24 cellular contexts compared by ENCODE assay signal in the genomic region with DNA sequence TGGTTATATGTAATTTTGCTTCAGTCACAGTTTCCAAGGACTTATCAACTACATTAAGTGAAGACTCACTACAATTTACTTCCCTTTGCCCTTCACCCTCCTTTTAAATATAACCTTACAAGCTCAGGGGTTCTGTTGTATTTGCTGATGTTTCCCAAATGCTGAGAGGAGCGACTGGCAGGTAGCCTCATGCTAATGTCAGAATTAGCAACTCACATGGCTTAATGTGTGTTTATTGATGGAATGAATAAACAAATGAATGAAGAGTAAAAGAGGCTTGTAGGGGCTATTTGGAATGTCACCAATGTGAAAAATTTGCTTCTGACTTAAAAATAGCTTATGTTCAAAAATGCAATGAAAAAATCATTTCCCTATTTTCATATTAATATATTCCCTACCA. TPM values are rescaled to one million over a fixed set of nuclear protein-coding genes. Genes with fewer than 3 reads are reported as not detected.
DNase-seq lines count a peak whose midpoint lies in the region; ATAC-seq, FAIRE-seq and TF ChIP-seq lines count a peak whose summit lies in the region.
"Had no signal": no experiment of that assay in that cellular context is flagged by ENCODE, and none has a peak within 500 bp of the region (broad histone marks: within the 10 kb centered on the region; RNA-seq: fewer than 3 reads in every experiment).

No MANE protein-coding gene starts in this region.

- BruUV-seq in IMR-90 (replicated peaks; lab: Mats Ljungman, UMichigan) (no TSS peak), GM12878 (replicated peaks; lab: Mats Ljungman, UMichigan) (no TSS peak)

- peak overlapping the region; percentile 76; the same call in 1 of the 2 replicates for H3K14ac ChIP-seq in IMR-90 (replicated peaks; ENCODE audit: low read depth, low read length)

- FAIRE-seq in GM12878 (lab: Jason Lieb, UNC): no peak
- FAIRE-seq: A204.1, D721Med, GM12891 had no signal

- H4K91ac ChIP-seq in IMR-90 (ENCODE audit: insufficient read depth, low read depth, low read length): peak overlapping the region; percentile 53; the same call in 1 of the 2 replicates

- H3K4me1 Mint-ChIP-seq in natural killer cell treated with Interleukin-12 subunit alpha and Interleukin-12 subunit beta and Interleukin-15 and Interleukin-18, amount 100 ng/mL, for 72 hours (ENCODE audit: low read depth in 2 of 2): peaks cover 61 to 69% of the 10 kb centered on the region in 2 donors
- peaks cover 17 to 20% of the 10 kb centered on the region in 2 donors for H3K4me1 Mint-ChIP-seq in natural killer cell
- peaks cover 35% of the 10 kb centered on the region for H3K4me1 Mint-ChIP-seq in stimulated activated effector memory CD8-positive, alpha-beta T cell treated with anti-CD3 and anti-CD28 coated beads, Interleukin-12 subunit alpha, Interleukin-12 subunit beta, amount 100 ng/mL, for 72 hours
- H3K4me1 Mint-ChIP-seq in activated CD4-positive, alpha-beta memory T cell treated with anti-CD3 and anti-CD28 coated beads for 36 hours (ENCODE audit: low read depth): peaks cover 33% of the 10 kb centered on the region

- H2BK15ac ChIP-seq in IMR-90 (ENCODE audit: low read depth, low read length): peak overlapping the region; percentile 74; the same call in 1 of the 3 replicates

- no peak overlapping the region for H2AK9ac ChIP-seq in IMR-90 (replicated peaks; ENCODE audit: low read depth, low read length, poor library complexity)

- peak overlapping the region; percentile 63; the same call in 1 of the 2 replicates for H2AK5ac ChIP-seq in IMR-90 (ENCODE audit: low read depth, low read length)

- H2BK5ac ChIP-seq in IMR-90 (ENCODE audit: low read depth, low read length, poor library complexity, severe bottlenecking): peak overlapping the region; percentile 90

- RAD21 ChIA-PET in GM12878 (lab: Charles Lee; ENCODE audit: unreplicated experiment): no interaction called here

- POLR2A ChIA-PET in IMR-90 (lab: Charles Lee; ENCODE audit: unreplicated experiment) (no interaction called here), GM12878 (lab: Charles Lee) (interaction anchor here (0.5 kb wide), 1 partner anchor 59 kb away, joined by 3 read pairs; no protein-coding TSS in a partner anchor)
- POLR2A ChIA-PET in activated CD4-positive, alpha-beta memory T cell treated with anti-CD3 and anti-CD28 coated beads for 36 hours (lab: Charles Lee): no interaction called here

- H3K9me3 ChIP-seq in IMR-90 (ENCODE audit: control insufficient read depth, insufficient read depth, low read length): no peaks in the 10 kb centered on the region
- no peaks in the 10 kb centered on the region for H3K9me3 ChIP-seq in GM12878 (replicated peaks; ENCODE audit: control insufficient read depth, insufficient read depth, low read length)

- peak overlapping the region; percentile 95 for H2BK120ac ChIP-seq in IMR-90 (ENCODE audit: low read depth, low read length)

- H3K4me1 ChIP-seq in IMR-90 (ENCODE audit: control insufficient read depth, insufficient read depth, low read length) (peaks cover 17% of the 10 kb centered on the region), GM12878 (ENCODE audit: control insufficient read depth, insufficient read depth, low read length) (peaks cover 13% of the 10 kb centered on the region; the same call in 1 of the 2 replicates)

- peak overlapping the region; percentile 99 for H3K27ac Mint-ChIP-seq in natural killer cell treated with Interleukin-12 subunit alpha and Interleukin-12 subunit beta and Interleukin-15 and Interleukin-18, amount 100 ng/mL, for 72 hours
- H3K27ac Mint-ChIP-seq in natural killer cell: no peak overlapping the region
- peak overlapping the region; percentile 54 for H3K27ac Mint-ChIP-seq in stimulated activated effector memory CD8-positive, alpha-beta T cell treated with anti-CD3 and anti-CD28 coated beads, Interleukin-12 subunit alpha, Interleukin-12 subunit beta, amount 100 ng/mL, for 72 hours
- no peak overlapping the region for H3K27ac Mint-ChIP-seq in activated CD4-positive, alpha-beta memory T cell treated with anti-CD3 and anti-CD28 coated beads for 36 hours
- H3K27ac Mint-ChIP-seq: B cell; CD8-positive, alpha-beta T cell had no signal

- H3K4ac ChIP-seq in IMR-90 (ENCODE audit: low read depth, low read length): peak overlapping the region; percentile 92; the same call in 1 of the 2 replicates

- CTCF ChIA-PET in IMR-90 (lab: Yijun Ruan, JAX): interaction anchor here (1.2 kb wide), 1 partner anchor 201 kb away, joined by 4 read pairs; the partner anchor contains the start of gene MAP3K5
- CTCF ChIA-PET in GM12878 (lab: Yijun Ruan, JAX): interaction anchor here (0.5 kb wide), 1 partner anchor 1796 kb away, joined by 3 read pairs; no protein-coding TSS in a partner anchor
- CTCF ChIA-PET in activated CD4-positive, alpha-beta memory T cell treated with anti-CD3 and anti-CD28 coated beads for 36 hours (lab: Charles Lee): interaction anchor here (1.2 kb wide), 1 partner anchor 200 kb away, joined by 4 read pairs; the partner anchor contains the start of gene MAP3K5

- H4K5ac ChIP-seq in IMR-90 (ENCODE audit: low read depth, low read length): no peak overlapping the region

- H3K9ac ChIP-seq in IMR-90 (ENCODE audit: low read depth, low read length) (no peak overlapping the region), GM12878 (ENCODE audit: control insufficient read depth, insufficient read depth, low read length) (no peak overlapping the region)
- H3K9ac ChIP-seq: BLaER1, GM23248 had no signal

- H2AFZ ChIP-seq in IMR-90 (replicated peaks; ENCODE audit: low read length, poor library complexity) (no peak overlapping the region), GM12878 (ENCODE audit: control insufficient read depth, low read depth, low read length) (no peak overlapping the region)
- H2AFZ ChIP-seq: GM23248 had no signal

- 60% methylated on average over 1 of the region's 1 CpG; no CpG with 5 or more reads in 1 of the 2 experiments for WGBS in IMR-90 (ENCODE audit: extremely low coverage in 2 of 2, insufficient read length in 1 of 2), 2 experiments
- 100% methylated on average over 1 of the region's 1 CpG for WGBS in GM12878 (ENCODE audit: insufficient coverage, insufficient replicate concordance, low lambda C conversion rate, missing lambda C conversion rate)

- peak overlapping the region in 1 of 2 experiments; percentile 50; a peak in 1 of 4 replicates for H4K8ac ChIP-seq in IMR-90 (ENCODE audit: low read depth in 2 of 2, low read length in 2 of 2)

- H3K36me3 Mint-ChIP-seq in natural killer cell treated with Interleukin-12 subunit alpha and Interleukin-12 subunit beta and Interleukin-15 and Interleukin-18, amount 100 ng/mL, for 72 hours: peaks cover 60% of the 10 kb centered on the region
- H3K36me3 Mint-ChIP-seq in natural killer cell: peaks cover 37% of the 10 kb centered on the region
- peaks cover 60% of the 10 kb centered on the region for H3K36me3 Mint-ChIP-seq in stimulated activated effector memory CD8-positive, alpha-beta T cell treated with anti-CD3 and anti-CD28 coated beads, Interleukin-12 subunit alpha, Interleukin-12 subunit beta, amount 100 ng/mL, for 72 hours
- H3K36me3 Mint-ChIP-seq in activated CD4-positive, alpha-beta memory T cell treated with anti-CD3 and anti-CD28 coated beads for 36 hours: peaks cover 42% of the 10 kb centered on the region

- TF ChIP-seq CTCF in natural killer cell (IDR thresholded peaks at IDR 0.05) (no peak), IMR-90 (conservative IDR thresholded peaks at IDR 0.05; ENCODE audit: low read depth, low read length) (no peak), GM12878 (IDR thresholded peaks at IDR 0.05 in 2 of 3, conservative IDR thresholded peaks at IDR 0.05 in 1 of 3; ENCODE audit: control insufficient read depth in 2 of 3, extremely low read depth in 1 of 3, insufficient read depth in 1 of 3, low read depth in 3 of 3, low read length in 3 of 3) (no peak)

- H3K36me3 ChIP-seq in IMR-90 (ENCODE audit: control insufficient read depth, insufficient read depth, low read length) (peaks cover 19% of the 10 kb centered on the region), GM12878 (ENCODE audit: control insufficient read depth in 2 of 2, insufficient read depth in 2 of 2, low read length in 1 of 2) (peaks cover 12 to 35% of the 10 kb centered on the region in 2 experiments)

- H3K56ac ChIP-seq in IMR-90 (ENCODE audit: extremely low read depth, insufficient read depth, low read length): no peak overlapping the region

- no peak overlapping the region for H3K4me2 ChIP-seq in IMR-90 (ENCODE audit: low read depth, low read length)
- H3K4me2 ChIP-seq in GM12878 (ENCODE audit: control insufficient read depth, insufficient read depth): no peak overlapping the region
- H3K4me2 ChIP-seq: BLaER1 had no signal

- no peak overlapping the region; the same call in 1 of the 2 replicates for H3K23ac ChIP-seq in IMR-90 (ENCODE audit: low read depth, low read length)

- SMC1A ChIA-PET in GM12878 (lab: Charles Lee; ENCODE audit: uncharacterized antibody, unreplicated experiment): interaction anchor here (1.0 kb wide), 1 partner anchor 16 kb away, joined by 3 read pairs; no protein-coding TSS in a partner anchor

- H3K27ac ChIP-seq in IMR-90 (ENCODE audit: insufficient read depth, low read length): no peak overlapping the region
- no peak overlapping the region for H3K27ac ChIP-seq in GM12878 (ENCODE audit: control insufficient read depth, insufficient read depth)
- H3K27ac ChIP-seq: 22Rv1, BLaER1, C4-2B, GM23248 had no signal

- H3K9me1 ChIP-seq in IMR-90 (ENCODE audit: insufficient read depth, low read length): peaks cover 13% of the 10 kb centered on the region

- H3K4me3 ChIP-seq in IMR-90 (ENCODE audit: insufficient read depth, low read depth, low read length): no peak overlapping the region
- no peak overlapping the region for H3K4me3 ChIP-seq in GM12878
- H3K4me3 ChIP-seq: BLaER1, GM23248 had no signal

- TF ChIP-seq EP300 in GM12878 (IDR thresholded peaks at IDR 0.05; ENCODE audit: borderline replicate concordance in 1 of 2, control insufficient read depth in 1 of 2, low read depth in 2 of 2, low read length in 2 of 2): no peak

- H2BK20ac ChIP-seq in IMR-90 (ENCODE audit: low read depth, low read length): peak overlapping the region; percentile 88; the same call in 1 of the 2 replicates

- H4K20me1 ChIP-seq in IMR-90 (ENCODE audit: insufficient read depth, low read length) (no peaks in the 10 kb centered on the region), GM12878 (ENCODE audit: control insufficient read depth, insufficient read depth) (no peaks in the 10 kb centered on the region)
- H4K20me1 ChIP-seq: BLaER1 had no signal

- H3K18ac ChIP-seq in IMR-90 (ENCODE audit: low read depth, low read length): no peak overlapping the region; the same call in 1 of the 2 replicates

- intact Hi-C loops in natural killer cell (cut with micrococcal nuclease): no loop called here
- intact Hi-C loops in IMR-90 (cut with micrococcal nuclease): no loop called here
- intact Hi-C loops in GM12878 (cut with micrococcal nuclease; ENCODE audit: unreplicated experiment): loop anchor here (5.0 kb wide), 1 partner anchor 201 kb away; the partner anchor contains the start of gene MAP3K5
- intact Hi-C loops in activated CD4-positive, alpha-beta memory T cell treated with anti-CD3 and anti-CD28 coated beads for 36 hours (cut with micrococcal nuclease): no loop called here

- H3K79me1 ChIP-seq in IMR-90 (ENCODE audit: low read depth in 1 of 2, low read length in 2 of 2): peaks cover 4 to 44% of the 10 kb centered on the region in 2 experiments

- in situ Hi-C loops in IMR-90 (cut with MboI; ENCODE audit: low sequenced_read_pairs): no loop called here
- in situ Hi-C loops in GM12878 (cut with MboI): no loop called here

- H3K4me3 Mint-ChIP-seq in natural killer cell treated with Interleukin-12 subunit alpha and Interleukin-12 subunit beta and Interleukin-15 and Interleukin-18, amount 100 ng/mL, for 72 hours: no peak overlapping the region
- H3K4me3 Mint-ChIP-seq in natural killer cell: no peak overlapping the region
- no peak overlapping the region for H3K4me3 Mint-ChIP-seq in stimulated activated effector memory CD8-positive, alpha-beta T cell treated with anti-CD3 and anti-CD28 coated beads, Interleukin-12 subunit alpha, Interleukin-12 subunit beta, amount 100 ng/mL, for 72 hours
- H3K4me3 Mint-ChIP-seq in activated CD4-positive, alpha-beta memory T cell treated with anti-CD3 and anti-CD28 coated beads for 36 hours: no peak overlapping the region
- H3K4me3 Mint-ChIP-seq: B cell; CD4-positive, CD25-positive, alpha-beta regulatory T cell; CD8-positive, alpha-beta T cell had no signal

- no peak for DNase-seq in natural killer cell treated with Interleukin-12 subunit alpha and Interleukin-12 subunit beta and Interleukin-15 and Interleukin-18, amount 100 ng/mL, for 72 hours (ENCODE audit: low spot score)
- DNase-seq in natural killer cell: no peak
- no peak for DNase-seq in IMR-90
- DNase-seq in GM12878 (ENCODE audit: low read depth, low spot score): no peak
- no peak for DNase-seq in stimulated activated effector memory CD8-positive, alpha-beta T cell treated with anti-CD3 and anti-CD28 coated beads, Interleukin-12 subunit alpha, Interleukin-12 subunit beta, amount 100 ng/mL, for 72 hours (ENCODE audit: low spot score in 2 of 2)
- no peak for DNase-seq in activated CD4-positive, alpha-beta memory T cell treated with anti-CD3 and anti-CD28 coated beads for 36 hours
- no peak for DNase-seq in GOT3 (lab: John Stamatoyannopoulos, UW)
- DNase-seq: CD4-positive, CD25-positive, alpha-beta regulatory T cell; CD8-positive, alpha-beta T cell; DMS 273 treated with DMSO at 0.1 percent for 48 hours; DMS79; EL; GDM1; GM23248; H7 had no signal

- peaks cover 5% of the 10 kb centered on the region for H3K9me3 Mint-ChIP-seq in natural killer cell treated with Interleukin-12 subunit alpha and Interleukin-12 subunit beta and Interleukin-15 and Interleukin-18, amount 100 ng/mL, for 72 hours
- no peaks in the 10 kb centered on the region for H3K9me3 Mint-ChIP-seq in natural killer cell
- H3K9me3 Mint-ChIP-seq in stimulated activated effector memory CD8-positive, alpha-beta T cell treated with anti-CD3 and anti-CD28 coated beads, Interleukin-12 subunit alpha, Interleukin-12 subunit beta, amount 100 ng/mL, for 72 hours: no peaks in the 10 kb centered on the region
- peaks cover 3% of the 10 kb centered on the region for H3K9me3 Mint-ChIP-seq in activated CD4-positive, alpha-beta memory T cell treated with anti-CD3 and anti-CD28 coated beads for 36 hours
- H3K9me3 Mint-ChIP-seq: CD8-positive, alpha-beta T cell had no signal

- H3K27me3 Mint-ChIP-seq in natural killer cell treated with Interleukin-12 subunit alpha and Interleukin-12 subunit beta and Interleukin-15 and Interleukin-18, amount 100 ng/mL, for 72 hours: no peaks in the 10 kb centered on the region
- H3K27me3 Mint-ChIP-seq in natural killer cell (ENCODE audit: low read depth in 2 of 2): no peaks in the 10 kb centered on the region
- H3K27me3 Mint-ChIP-seq in activated CD4-positive, alpha-beta memory T cell treated with anti-CD3 and anti-CD28 coated beads for 36 hours: no peaks in the 10 kb centered on the region
- H3K27me3 Mint-ChIP-seq: B cell; CD4-positive, CD25-positive, alpha-beta regulatory T cell had no signal

- dilution Hi-C loops in IMR-90 (cut with HindIII; ENCODE audit: low sequenced_read_pairs, unreplicated experiment): no loop called here

- TF ChIP-seq POLR2A in IMR-90 (IDR thresholded peaks at IDR 0.05; ENCODE audit: low read depth, low read length) (no peak), GM12878 (IDR thresholded peaks at IDR 0.05; ENCODE audit: low read depth, low read length) (no peak)

- ATAC-seq in natural killer cell treated with Interleukin-12 subunit alpha and Interleukin-12 subunit beta and Interleukin-15 and Interleukin-18, amount 100 ng/mL, for 72 hours: no peak
- ATAC-seq in natural killer cell: no peak
- ATAC-seq in IMR-90 (ENCODE audit: low read depth): no peak
- ATAC-seq in GM12878: no peak
- ATAC-seq in stimulated activated effector memory CD8-positive, alpha-beta T cell treated with anti-CD3 and anti-CD28 coated beads, Interleukin-12 subunit alpha, Interleukin-12 subunit beta, amount 100 ng/mL, for 72 hours: no peak
- no peak for ATAC-seq in HG03571 (IDR thresholded peaks at IDR 0.05; ENCODE audit: unreplicated experiment)
- ATAC-seq: CD8-positive, alpha-beta T cell; HCT116 had no signal

- no peak for TF ChIP-seq RAD21 in IMR-90 (IDR thresholded peaks at IDR 0.05; ENCODE audit: low read length)
- TF ChIP-seq RAD21 in GM12878 (IDR thresholded peaks at IDR 0.05; ENCODE audit: insufficient read depth, low read depth, low read length): no peak

- no peaks in the 10 kb centered on the region for H3K79me2 ChIP-seq in GM12878 (ENCODE audit: control insufficient read depth, insufficient read depth, low read length)

- H3K27me3 ChIP-seq in IMR-90 (ENCODE audit: control insufficient read depth, insufficient read depth, low read length) (no peaks in the 10 kb centered on the region), GM12878 (replicated peaks in 1 of 2; ENCODE audit: control insufficient read depth in 2 of 2, insufficient read depth in 2 of 2, low read length in 1 of 2) (no peaks in the 10 kb centered on the region)
- H3K27me3 ChIP-seq: BLaER1 had no signal

RNA-seq across cellular contexts. Expression of gene MAP7, which starts 41.4 kb away (rescaled TPM):
- under 1 TPM; 0.73 to 0.83 TPM for total RNA-seq in natural killer cell treated with Interleukin-12 subunit alpha and Interleukin-12 subunit beta and Interleukin-15 and Interleukin-18, amount 100 ng/mL, for 72 hours
- total RNA-seq in natural killer cell: under 1 TPM; 0.14 to 0.68 (median 0.14) TPM
- total RNA-seq in IMR-90 (2012; rRNA removed): 0.28 and 0.36 TPM in 2 replicates
- polyA plus RNA-seq in IMR-90 (2012; rRNA removed): 0.19 TPM in 2 replicates
- 0.18 and 0.22 TPM in 2 replicates for polyA plus RNA-seq in IMR-90 (2012; cell fraction: cytosol; rRNA removed)
- 0.24 and 0.40 TPM in 2 replicates for polyA plus RNA-seq in IMR-90 (2012; cell fraction: nucleus; rRNA removed; ENCODE audit: low replicate concordance)
- 0.25 TPM in 1 of 2 replicates, not detected in the other for total RNA-seq in GM12878 (2013; cell fraction: nucleolus; rRNA removed)
- total RNA-seq in GM12878 (2014; rRNA removed): 0.05 and 0.17 TPM in 2 replicates
- 0.04 TPM in 1 of 2 replicates, not detected in the other for total RNA-seq in GM12878 (2014; rRNA removed; fragmentation: Illumina TruSeq; extraction: Trizol)
- total RNA-seq in GM12878 (2021): 0.13 and 0.21 TPM in 2 replicates
- polyA plus RNA-seq in GM12878 (2011; ENCODE audit: low read depth): 0.16 TPM
- 0.09 and 0.10 TPM in 2 replicates for polyA plus RNA-seq in GM12878 (2011; rRNA removed)
- 0.05 and 0.10 TPM in 2 replicates for polyA plus RNA-seq in GM12878 (2011; cell fraction: cytosol; rRNA removed)
- polyA plus RNA-seq in GM12878 (2011; cell fraction: nucleus; rRNA removed): 0.07 and 0.15 TPM in 2 replicates
- polyA plus RNA-seq in GM12878 (2012): 0.14 and 0.18 TPM in 2 replicates
- 0.07 and 0.21 TPM in 2 replicates for polyA plus RNA-seq in GM12878 (2014; fragmentation: Illumina TruSeq; extraction: Trizol)
- not detected for polyA plus RNA-seq in GM12878 (2014; fragmentation: Nextera tagmentation; extraction: Ambion mirVana)
- polyA plus RNA-seq in GM12878 (2014; rRNA removed): 0.01 and 0.04 TPM in 2 replicates
- polyA plus RNA-seq in GM12878 (2016; fragmentation: Nextera tagmentation; extraction: Ambion mirVana): under 1 TPM; 0.05 to 0.09 TPM
- not detected in 2 replicates for polyA minus RNA-seq in GM12878 (2011; rRNA and poly(A)+ RNA removed)
- 0.67 and 0.94 TPM in 2 replicates for polyA minus RNA-seq in GM12878 (2011; cell fraction: cytosol; rRNA and poly(A)+ RNA removed)
- polyA minus RNA-seq in GM12878 (2011; cell fraction: nucleus; rRNA and poly(A)+ RNA removed): 0.12 and 0.19 TPM in 2 replicates
- total RNA-seq in activated CD4-positive, alpha-beta memory T cell treated with anti-CD3 and anti-CD28 coated beads for 36 hours: 1 to 10 TPM; 1.2 to 1.3 TPM

Comparison
In these comparisons a context has a peak if more than half of its experiments do, and no peak if none do; other contexts are left out.
1. H3K27ac Mint-ChIP-seq: peak in natural killer cell treated with Interleukin-12 subunit alpha and Interleukin-12 subunit beta and Interleukin-15 and Interleukin-18, amount 100 ng/mL, for 72 hours (2 of 2) and stimulated activated effector memory CD8-positive, alpha-beta T cell treated with anti-CD3 and anti-CD28 coated beads, Interleukin-12 subunit alpha, Interleukin-12 subunit beta, amount 100 ng/mL, for 72 hours (single experiment); none in natural killer cell (0 of 2) and activated CD4-positive, alpha-beta memory T cell treated with anti-CD3 and anti-CD28 coated beads for 36 hours (single experiment).